In the genomic region with DNA sequence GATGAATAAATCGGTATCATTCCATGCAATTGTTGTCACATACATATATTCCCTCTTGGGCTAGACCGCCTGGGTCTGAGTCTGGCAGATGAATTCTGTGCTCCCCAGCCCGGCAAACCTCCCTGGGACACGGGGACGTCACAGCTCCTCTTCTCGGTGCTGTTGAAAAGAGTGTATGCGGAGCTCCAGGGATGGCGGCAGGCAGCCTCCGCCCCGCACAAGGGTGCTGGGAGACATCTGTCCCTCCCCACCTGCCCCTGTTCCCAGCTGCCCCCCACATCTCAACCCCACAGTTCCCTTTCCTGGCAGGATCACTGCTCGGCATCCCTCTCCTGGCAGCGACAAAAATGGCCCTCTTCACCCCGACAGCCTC, we compare ENCODE assay signal across 16 cellular contexts. TPM values are rescaled to one million over a fixed set of nuclear protein-coding genes. Genes with fewer than 3 reads are reported as not detected.
DNase-seq lines count a peak whose midpoint lies in the region; ATAC-seq and TF ChIP-seq lines count a peak whose summit lies in the region.
"Had no signal": no experiment of that assay in that cellular context is flagged by ENCODE, and none has a peak within 500 bp of the region (broad histone marks: within the 10 kb centered on the region; RNA-seq: fewer than 3 reads in every experiment).

No MANE protein-coding gene starts in this region.

- no peaks in the 10 kb centered on the region for H3F3A ChIP-seq in PC-9 (ENCODE audit: insufficient read depth, low read depth)

- H3K9me2 ChIP-seq in PC-9 (ENCODE audit: insufficient read depth) = no peaks in the 10 kb centered on the region

- H3K27ac ChIP-seq in ACC112 (ENCODE audit: low read depth, low read length) = peak overlapping the region; percentile 43; the same call in 1 of the 2 replicates
- H3K27ac ChIP-seq in PC-9 = no peak overlapping the region

- H3K4me1 ChIP-seq in ACC112 (ENCODE audit: control insufficient read depth, insufficient read depth, low read length, unreplicated experiment) (peaks cover 14% of the 10 kb centered on the region), PC-9 (replicated peaks; ENCODE audit: insufficient read depth) (peaks cover 8% of the 10 kb centered on the region; the same call in 1 of the 2 replicates)

- peak overlapping the region; percentile 24 for H3K4me2 ChIP-seq in PC-9

- H3K27me3 Mint-ChIP-seq in progenitor cell of endocrine pancreas = peaks cover 17% of the 10 kb centered on the region
- H3K27me3 Mint-ChIP-seq: B cell; CD8-positive, alpha-beta memory T cell had no signal

- no TSS peak for BruUV-seq in PC-9 (replicated peaks; lab: Mats Ljungman, UMichigan)

- no peaks in the 10 kb centered on the region for H3K36me3 ChIP-seq in ACC112 (ENCODE audit: insufficient read depth, low read length)
- no peaks in the 10 kb centered on the region for H3K36me3 ChIP-seq in PC-9 (ENCODE audit: low read depth)

- CTCF ChIA-PET in PC-9 (lab: Charles Lee) = no interaction called here

- DNase-seq in PC-9 = no peak
- no peak for DNase-seq in left lobe of liver (ENCODE audit: low spot score)
- no peak for DNase-seq in progenitor cell of endocrine pancreas (ENCODE audit: low spot score, unreplicated experiment)
- no peak for DNase-seq in stimulated activated CD8-positive, alpha-beta memory T cell treated with anti-CD3 and anti-CD28 coated beads, Interleukin-4, amount 100 ng/mL, for 48 hours
- DNase-seq in germinal center (ENCODE audit: low spot score) = no peak
- DNase-seq: CD8-positive, alpha-beta memory T cell; DMS 273 treated with DMSO at 0.1 percent for 48 hours; Karpas-422; MM.1S; NCI-H1105; NCI-H1694 treated with DMSO at 0.1 percent for 48 hours; NCI-H69; SHP77 treated with DMSO at 0.1 percent for 48 hours had no signal

- intact Hi-C loops in PC-9 (cut with micrococcal nuclease; ENCODE audit: unreplicated experiment) = no loop called here

- no peaks in the 10 kb centered on the region for H3K9me3 ChIP-seq in PC-9 (ENCODE audit: insufficient read depth, low read depth)

- no peaks in the 10 kb centered on the region for H4K20me1 ChIP-seq in PC-9 (ENCODE audit: insufficient read depth)

- H3K4me3 ChIP-seq in ACC112 (ENCODE audit: low read depth, low read length) = no peak overlapping the region
- H3K4me3 ChIP-seq in PC-9 = no peak overlapping the region

- H3K27me3 ChIP-seq in ACC112 (ENCODE audit: insufficient read depth, low read length) = no peaks in the 10 kb centered on the region
- H3K27me3 ChIP-seq in PC-9 (ENCODE audit: insufficient read depth, low read depth) = no peaks in the 10 kb centered on the region

- H2AFZ ChIP-seq in ACC112 (ENCODE audit: low read length, unreplicated experiment) (no peak overlapping the region), PC-9 (no peak overlapping the region)

- H3K4me3 Mint-ChIP-seq in progenitor cell of endocrine pancreas (ENCODE audit: low read depth) = no peak overlapping the region
- H3K4me3 Mint-ChIP-seq: B cell; CD8-positive, alpha-beta memory T cell had no signal

- ATAC-seq in left lobe of liver (peak; percentile 6), GM21737 (IDR thresholded peaks at IDR 0.05; ENCODE audit: unreplicated experiment) (no peak)

- peaks cover 4% of the 10 kb centered on the region for H3K4me1 Mint-ChIP-seq in progenitor cell of endocrine pancreas (ENCODE audit: low read depth)

- TF ChIP-seq CTCF in PC-9 (conservative IDR thresholded peaks at IDR 0.05) (no peak), progenitor cell of endocrine pancreas (IDR thresholded peaks at IDR 0.05; ENCODE audit: unreplicated experiment) (no peak)

- peak overlapping the region; percentile 69 for H3K27ac Mint-ChIP-seq in progenitor cell of endocrine pancreas
- H3K27ac Mint-ChIP-seq: B cell had no signal

- no peaks in the 10 kb centered on the region for H3K79me2 ChIP-seq in ACC112 (ENCODE audit: control insufficient read depth, insufficient read depth, low read length, unreplicated experiment)
- H3K79me2 ChIP-seq in PC-9 (ENCODE audit: low read depth) = no peaks in the 10 kb centered on the region

- H3K9me3 Mint-ChIP-seq in progenitor cell of endocrine pancreas (ENCODE audit: low read depth) = no peaks in the 10 kb centered on the region
- H3K9me3 Mint-ChIP-seq: CD8-positive, alpha-beta memory T cell had no signal

- H3K36me3 Mint-ChIP-seq in progenitor cell of endocrine pancreas (ENCODE audit: insufficient read depth) = no peaks in the 10 kb centered on the region

- POLR2A ChIA-PET in PC-9 (lab: Charles Lee; ENCODE audit: unreplicated experiment) = no interaction called here

RNA-seq across cellular contexts. Expression of a gene that starts 32.1 kb away (rescaled TPM):
- 32.6 and 37.3 TPM in 2 replicates for total RNA-seq in PC-9 (2021)
- total RNA-seq in left lobe of liver = 43.4 TPM
- total RNA-seq in progenitor cell of endocrine pancreas = 20.6 and 23.4 TPM in 2 replicates
